ENCODE assay signal across 15 cellular contexts in the genomic region with DNA sequence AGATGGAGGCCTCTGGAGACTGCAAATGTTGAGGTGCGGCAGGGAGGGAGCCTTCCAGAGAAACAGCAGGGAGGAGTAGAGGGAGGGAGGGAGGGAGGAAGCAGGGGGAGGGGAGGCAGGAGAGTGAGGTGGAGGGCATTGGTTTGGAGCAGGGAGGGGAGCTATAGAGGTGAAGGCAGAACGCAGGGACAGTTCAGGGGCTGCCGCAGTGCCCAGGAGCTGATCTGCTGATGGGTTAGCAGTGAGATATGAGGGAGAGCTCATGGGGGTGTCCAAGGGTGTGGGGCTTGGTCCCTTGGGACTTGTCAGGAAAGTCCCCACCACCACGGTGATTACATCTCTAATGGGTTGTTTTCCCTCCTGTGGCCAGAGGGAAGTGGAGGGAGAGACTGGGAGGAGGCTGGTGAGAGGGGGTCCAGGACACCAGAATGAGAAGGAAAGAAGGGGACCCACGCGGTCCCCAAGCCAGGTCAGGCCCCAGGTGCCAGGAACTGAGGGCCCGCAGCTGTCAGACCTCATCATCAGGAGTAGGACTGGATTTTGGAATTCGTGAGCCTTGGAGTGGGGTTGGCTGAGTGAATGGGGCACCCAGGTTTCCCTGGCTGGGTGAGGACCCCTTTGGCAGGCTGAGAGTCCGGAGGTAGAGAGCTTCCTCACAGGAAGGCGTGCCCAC. TPM values are rescaled to one million over a fixed set of nuclear protein-coding genes. Genes with fewer than 3 reads are reported as not detected.
DNase-seq lines count a peak whose midpoint lies in the region; ATAC-seq, FAIRE-seq and TF ChIP-seq lines count a peak whose summit lies in the region.
"Had no signal": no experiment of that assay in that cellular context is flagged by ENCODE, and none has a peak within 500 bp of the region (broad histone marks: within the 10 kb centered on the region; RNA-seq: fewer than 3 reads in every experiment).

No MANE protein-coding gene starts in this region.

- no peaks in the 10 kb centered on the region for H4K20me1 ChIP-seq in SK-N-SH (ENCODE audit: insufficient read depth)

- H3K27me3 ChIP-seq in SK-N-SH (ENCODE audit: insufficient read depth) (no peaks in the 10 kb centered on the region), thyroid gland (no peaks in the 10 kb centered on the region), SJCRH30 (no peaks in the 10 kb centered on the region), HAP-1 (ENCODE audit: low read depth) (peaks cover 4% of the 10 kb centered on the region)

- no peaks in the 10 kb centered on the region for H3F3A ChIP-seq in SK-N-SH (replicated peaks; ENCODE audit: insufficient read depth)

- CTCF ChIA-PET in SK-N-SH (lab: Yijun Ruan, JAX), result interaction anchor here (1.0 to 2.3 kb wide), 7 partner anchors 10 to 278 kb away, joined by 3 to 10 read pairs (median 4); no protein-coding TSS in a partner anchor

- no peak overlapping the region for H3K4me2 ChIP-seq in SK-N-SH

- ATAC-seq in SK-N-SH treated with all-trans-retinoic acid at 6 μM for 48 hours, result no peak

- H3K27ac ChIP-seq in SK-N-SH (ENCODE audit: low read depth in 2 of 2, low read length in 1 of 2), result no peak overlapping the region
- peak overlapping the region; percentile 73 for H3K27ac ChIP-seq in angular gyrus (ENCODE audit: low read depth, low read length)
- peak overlapping the region; percentile 30 to 88 for H3K27ac ChIP-seq in kidney (ENCODE audit: low read depth in 2 of 2, low read length in 2 of 2)
- peak overlapping the region in 2 of 3 donors; percentile 22 to 50 for H3K27ac ChIP-seq in thyroid gland
- no peak overlapping the region for H3K27ac ChIP-seq in SJCRH30

- H3K9me3 ChIP-seq in SK-N-SH (no peaks in the 10 kb centered on the region), kidney (ENCODE audit: control insufficient read depth in 1 of 2, low read length in 2 of 2) (no peaks in the 10 kb centered on the region), thyroid gland (no peaks in the 10 kb centered on the region), SJCRH30 (replicated peaks) (no peaks in the 10 kb centered on the region), HAP-1 (no peaks in the 10 kb centered on the region)
- H3K9me3 ChIP-seq: spleen had no signal

- TF ChIP-seq POLR2A in thyroid gland (IDR thresholded peaks at IDR 0.05), result no peak
- no peak for TF ChIP-seq POLR2A in GM12892 (IDR thresholded peaks at IDR 0.05; ENCODE audit: low read depth, low read length)

- FAIRE-seq in kidney (lab: Jason Lieb, UNC) (no peak), GM12892 (lab: Jason Lieb, UNC) (no peak)

- peaks cover 0 to 6% of the 10 kb centered on the region in 2 experiments; a peak in 1 of 4 replicates for H3K4me1 ChIP-seq in SK-N-SH (ENCODE audit: control insufficient read depth in 1 of 2, insufficient read depth in 2 of 2, low read depth in 1 of 2, low read length in 1 of 2)
- peaks cover 4 to 33% of the 10 kb centered on the region in 2 donors for H3K4me1 ChIP-seq in kidney (ENCODE audit: control insufficient read depth in 1 of 2, insufficient read depth in 1 of 2, low read depth in 1 of 2, low read length in 2 of 2)
- H3K4me1 ChIP-seq in thyroid gland, result peaks cover 0 to 11% of the 10 kb centered on the region in 2 donors
- peaks cover 5% of the 10 kb centered on the region for H3K4me1 ChIP-seq in SJCRH30
- no peaks in the 10 kb centered on the region for H3K4me1 ChIP-seq in HAP-1

- H3K9me2 ChIP-seq in SK-N-SH, result no peaks in the 10 kb centered on the region

- DNase-seq in SK-N-SH (peak; percentile 46), kidney (no peak), thyroid gland (no peak), GM12892 (ENCODE audit: insufficient read length) (no peak), SJCRH30 (no peak), HAP-1 (ENCODE audit: low spot score in 2 of 2) (no peak)
- DNase-seq: activated naive CD4-positive, alpha-beta T cell treated with anti-CD3 and anti-CD28 coated beads for 36 hours; CD4-positive, alpha-beta memory T cell; midbrain; NCI-H1694 treated with DMSO at 0.1 percent for 48 hours; NCI-H524; spleen had no signal

- no peak overlapping the region for H2AFZ ChIP-seq in SK-N-SH (ENCODE audit: low read depth)

- no peak for TF ChIP-seq RAD21 in SK-N-SH (IDR thresholded peaks at IDR 0.05; ENCODE audit: low read length)

- WGBS in SK-N-SH (ENCODE audit: low lambda C conversion rate), result 87% methylated on average over 10 of the region's 10 CpGs
- WGBS in thyroid gland, 2 donors, result 52 to 53% methylated on average over 10 of the region's 10 CpGs

- H3K79me2 ChIP-seq in SK-N-SH (ENCODE audit: insufficient read depth), result no peaks in the 10 kb centered on the region

- intact Hi-C loops in kidney (cut with DNase I) (no loop called here), thyroid gland (cut with DNase I) (no loop called here)

- TF ChIP-seq CTCF in SK-N-SH (IDR thresholded peaks at IDR 0.05) (no peak), kidney (IDR thresholded peaks at IDR 0.05; ENCODE audit: borderline replicate concordance, extremely low read depth, insufficient read depth) (no peak), thyroid gland (IDR thresholded peaks at IDR 0.05) (no peak)

- H3K4me3 ChIP-seq in SK-N-SH (ENCODE audit: low read depth in 2 of 2, low read length in 1 of 2) (no peak overlapping the region), kidney (ENCODE audit: low read length in 2 of 2) (no peak overlapping the region), thyroid gland (replicated peaks in 1 of 3) (no peak overlapping the region), SJCRH30 (no peak overlapping the region), HAP-1 (no peak overlapping the region)

- POLR2A ChIA-PET in SK-N-SH (lab: Yijun Ruan, JAX), result no interaction called here

- in situ Hi-C loops in HAP-1 (cut with MboI; ENCODE audit: low sequenced_read_pairs), result no loop called here

- TF ChIP-seq EP300 in SK-N-SH (IDR thresholded peaks at IDR 0.05; ENCODE audit: borderline replicate concordance in 1 of 2, low read depth in 1 of 2, low read length in 1 of 2), result no peak

- no peaks in the 10 kb centered on the region for H3K36me3 ChIP-seq in SK-N-SH (replicated peaks in 1 of 2; ENCODE audit: control insufficient read depth in 1 of 2, insufficient read depth in 2 of 2, low read length in 1 of 2)
- no peaks in the 10 kb centered on the region for H3K36me3 ChIP-seq in kidney (ENCODE audit: control insufficient read depth in 1 of 2, insufficient read depth in 2 of 2, low read length in 2 of 2)
- no peaks in the 10 kb centered on the region for H3K36me3 ChIP-seq in thyroid gland
- no peaks in the 10 kb centered on the region for H3K36me3 ChIP-seq in SJCRH30
- no peaks in the 10 kb centered on the region for H3K36me3 ChIP-seq in HAP-1 (replicated peaks)

- H3K9ac ChIP-seq in SK-N-SH (no peak overlapping the region), kidney (ENCODE audit: low read length in 2 of 2) (no peak overlapping the region)

TF ChIP-seq in SK-N-SH, 30 proteins besides CTCF, POLR2A, EP300 and RAD21 (continues in another document):
- no peak for TF ChIP-seq TEAD4 (IDR thresholded peaks at IDR 0.05; ENCODE audit: borderline replicate concordance, insufficient read depth)
- no peak for TF ChIP-seq ELF1 (IDR thresholded peaks at IDR 0.05)
- no peak for TF ChIP-seq FOSL2 (IDR thresholded peaks at IDR 0.05; ENCODE audit: borderline replicate concordance, low read depth)
- no peak for TF ChIP-seq GABPA (IDR thresholded peaks at IDR 0.05; ENCODE audit: low read depth)
- TF ChIP-seq FOXM1 (IDR thresholded peaks at IDR 0.05; ENCODE audit: low read depth), result no peak
- no peak for TF ChIP-seq RXRA (IDR thresholded peaks at IDR 0.05; ENCODE audit: borderline replicate concordance, low read depth)
- TF ChIP-seq SMC3 (IDR thresholded peaks at IDR 0.05; ENCODE audit: low read depth, low read length), result no peak

TF ChIP-seq in SK-N-SH treated with all-trans-retinoic acid at 6 μM for 48 hours, 23 proteins besides CTCF, POLR2A, EP300 and RAD21 (continues in another document):
- TF ChIP-seq PPARA (CRISPR knock-in tag; IDR thresholded peaks at IDR 0.05; ENCODE audit: borderline replicate concordance) (no peak), ZNF565 (CRISPR knock-in tag; conservative IDR thresholded peaks at IDR 0.05; ENCODE audit: low read depth) (no peak), TOX (CRISPR knock-in tag; IDR thresholded peaks at IDR 0.05; ENCODE audit: borderline replicate concordance) (no peak)
- TF ChIP-seq, protein P1, sequence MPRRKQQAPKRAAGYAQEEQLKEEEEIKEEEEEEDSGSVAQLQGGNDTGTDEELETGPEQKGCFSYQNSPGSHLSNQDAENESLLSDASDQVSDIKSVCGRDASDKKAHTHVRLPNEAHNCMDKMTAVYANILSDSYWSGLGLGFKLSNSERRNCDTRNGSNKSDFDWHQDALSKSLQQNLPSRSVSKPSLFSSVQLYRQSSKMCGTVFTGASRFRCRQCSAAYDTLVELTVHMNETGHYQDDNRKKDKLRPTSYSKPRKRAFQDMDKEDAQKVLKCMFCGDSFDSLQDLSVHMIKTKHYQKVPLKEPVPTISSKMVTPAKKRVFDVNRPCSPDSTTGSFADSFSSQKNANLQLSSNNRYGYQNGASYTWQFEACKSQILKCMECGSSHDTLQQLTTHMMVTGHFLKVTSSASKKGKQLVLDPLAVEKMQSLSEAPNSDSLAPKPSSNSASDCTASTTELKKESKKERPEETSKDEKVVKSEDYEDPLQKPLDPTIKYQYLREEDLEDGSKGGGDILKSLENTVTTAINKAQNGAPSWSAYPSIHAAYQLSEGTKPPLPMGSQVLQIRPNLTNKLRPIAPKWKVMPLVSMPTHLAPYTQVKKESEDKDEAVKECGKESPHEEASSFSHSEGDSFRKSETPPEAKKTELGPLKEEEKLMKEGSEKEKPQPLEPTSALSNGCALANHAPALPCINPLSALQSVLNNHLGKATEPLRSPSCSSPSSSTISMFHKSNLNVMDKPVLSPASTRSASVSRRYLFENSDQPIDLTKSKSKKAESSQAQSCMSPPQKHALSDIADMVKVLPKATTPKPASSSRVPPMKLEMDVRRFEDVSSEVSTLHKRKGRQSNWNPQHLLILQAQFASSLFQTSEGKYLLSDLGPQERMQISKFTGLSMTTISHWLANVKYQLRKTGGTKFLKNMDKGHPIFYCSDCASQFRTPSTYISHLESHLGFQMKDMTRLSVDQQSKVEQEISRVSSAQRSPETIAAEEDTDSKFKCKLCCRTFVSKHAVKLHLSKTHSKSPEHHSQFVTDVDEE (CRISPR knock-in tag; IDR thresholded peaks at IDR 0.05), result no peak

RNA-seq across cellular contexts. Expression of a gene that starts 11.2 kb away (rescaled TPM):
- 0.15 and 0.21 TPM in 2 replicates for polyA plus RNA-seq in SK-N-SH (2012; rRNA removed)
- 0.04 and 0.10 TPM in 2 replicates for polyA plus RNA-seq in SK-N-SH (2012; cell fraction: cytosol; rRNA removed)
- polyA plus RNA-seq in SK-N-SH (2012; cell fraction: nucleus; rRNA removed), result 0.12 and 0.31 TPM in 2 replicates
- 25.3 TPM for total RNA-seq in kidney
- polyA plus RNA-seq in kidney (ENCODE audit: insufficient read depth, low read depth, low replicate concordance), result 102 TPM
- total RNA-seq in thyroid gland, result 10 to 100 TPM; 22.7 to 56.5 (median 26.3) TPM
- not detected for polyA plus RNA-seq in GM12892 (2012; ENCODE audit: missing spikeins)
- not detected in 2 replicates for total RNA-seq in SJCRH30 (2014; rRNA removed; shearing (Covaris generic))
- total RNA-seq: activated naive CD4-positive, alpha-beta T cell treated with anti-CD3 and anti-CD28 coated beads for 36 hours; CD4-positive, alpha-beta memory T cell; fibroblast of villous mesenchyme had no signal
- polyA plus RNA-seq: CD4-positive, alpha-beta memory T cell had no signal

Comparison
In these comparisons a context has a peak if more than half of its experiments do, and no peak if none do; other contexts are left out.
1. H3K27ac ChIP-seq: peak in angular gyrus (single experiment), kidney (2 of 2) and thyroid gland (2 of 3); none in SK-N-SH (0 of 2) and SJCRH30 (single experiment).
2. RNA of a gene that starts 11.2 kb away (total RNA-seq): 22.7 to 56.5 TPM in thyroid gland and 25.3 TPM in kidney (single experiment); not detected in SJCRH30; every median in the first group is over 10 times any median in the second.